Comparison of ENCODE assay signal across 22 cellular contexts in the genomic region with DNA sequence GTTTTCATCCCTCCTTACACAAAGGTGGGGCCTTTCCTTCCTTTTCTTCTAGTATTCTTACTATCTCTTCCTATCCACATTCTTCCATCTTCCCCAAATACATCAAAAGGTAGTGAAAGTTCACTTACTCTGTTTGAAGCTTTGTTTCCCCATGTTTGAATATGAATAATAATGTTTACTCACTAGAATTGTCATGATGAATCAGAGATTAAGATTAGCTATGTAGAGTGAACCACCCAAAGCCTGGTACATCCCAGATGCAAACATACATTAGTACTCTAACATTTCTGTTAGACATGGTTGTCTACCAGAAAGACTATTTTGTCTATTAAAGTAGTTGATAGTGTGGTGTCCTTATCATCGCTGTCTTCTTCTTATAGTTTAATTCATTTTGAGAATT.
DNase-seq lines count a peak whose midpoint lies in the region; ATAC-seq, FAIRE-seq and TF ChIP-seq lines count a peak whose summit lies in the region.
"Had no signal": no experiment of that assay in that cellular context is flagged by ENCODE, and none has a peak within 500 bp of the region (broad histone marks: within the 10 kb centered on the region; RNA-seq: fewer than 3 reads in every experiment).

No MANE protein-coding gene starts in this region.

- BruUV-seq in mammary epithelial cell (replicated peaks; lab: Mats Ljungman, UMichigan) (no TSS peak), PC-3 (replicated peaks; lab: Mats Ljungman, UMichigan) (no TSS peak)

- H3K36me3 Mint-ChIP-seq in T-helper 17 cell (ENCODE audit: low read depth), result no peaks in the 10 kb centered on the region
- H3K36me3 Mint-ChIP-seq: CD14-positive monocyte; CD4-positive, alpha-beta memory T cell had no signal

- H3K4me1 Mint-ChIP-seq in T-helper 17 cell, result no peaks in the 10 kb centered on the region
- H3K4me1 Mint-ChIP-seq: CD14-positive monocyte; CD4-positive, alpha-beta memory T cell; IgD-negative memory B cell had no signal

- no peaks in the 10 kb centered on the region for H3K9me2 ChIP-seq in PC-3 (replicated peaks; ENCODE audit: low read length)

- H3K79me2 ChIP-seq in mammary epithelial cell (ENCODE audit: insufficient read depth, low read length) (no peaks in the 10 kb centered on the region), PC-3 (ENCODE audit: low read length) (no peaks in the 10 kb centered on the region), osteoblast (ENCODE audit: insufficient read depth, low read length) (no peaks in the 10 kb centered on the region)

- no peaks in the 10 kb centered on the region for H3F3A ChIP-seq in PC-3 (ENCODE audit: low read length, unreplicated experiment)

- H3K4me3 ChIP-seq in mammary epithelial cell (replicated peaks in 1 of 3; ENCODE audit: insufficient read depth in 1 of 3, low read depth in 2 of 3, low read length in 3 of 3) (no peak overlapping the region), breast epithelium (no peak overlapping the region), PC-3 (ENCODE audit: low read length) (no peak overlapping the region), bronchial epithelial cell (ENCODE audit: low read depth, low read length) (no peak overlapping the region), osteoblast (ENCODE audit: insufficient read depth, low read length) (no peak overlapping the region)
- H3K4me3 ChIP-seq: BLaER1, GM12878, HAP-1 had no signal

- TF ChIP-seq CTCF in mammary epithelial cell (conservative IDR thresholded peaks at IDR 0.05 in 1 of 2, IDR thresholded peaks at IDR 0.05 in 1 of 2; ENCODE audit: extremely low read depth in 1 of 2, insufficient read depth in 1 of 2, low read depth in 1 of 2, low read length in 2 of 2) (no peak), breast epithelium (IDR thresholded peaks at IDR 0.05) (no peak), PC-3 (conservative IDR thresholded peaks at IDR 0.05; ENCODE audit: low read depth, low read length) (no peak), bronchial epithelial cell (IDR thresholded peaks at IDR 0.05; ENCODE audit: insufficient read depth, low read length, severe bottlenecking) (no peak), osteoblast (IDR thresholded peaks at IDR 0.05; ENCODE audit: extremely low read depth, low read depth, low read length) (no peak)

- CTCF ChIA-PET in mammary epithelial cell (lab: Charles Lee; ENCODE audit: low non-redundant PET) (interaction anchor here (0.7 kb wide), 1 partner anchor 118 kb away, joined by 3 read pairs; no protein-coding TSS in a partner anchor), PC-3 (lab: Charles Lee) (no interaction called here)

- H3K27ac ChIP-seq in mammary epithelial cell (ENCODE audit: insufficient read depth, low read depth, low read length) (no peak overlapping the region), breast epithelium (no peak overlapping the region), PC-3 (ENCODE audit: low read length) (peak overlapping the region; percentile 84), osteoblast (ENCODE audit: low read depth, low read length) (no peak overlapping the region)
- H3K27ac ChIP-seq: 22Rv1, BLaER1, HL-60 had no signal

- H3K27me3 ChIP-seq in mammary epithelial cell (ENCODE audit: insufficient read depth, low read length) (no peaks in the 10 kb centered on the region), breast epithelium (no peaks in the 10 kb centered on the region), PC-3 (ENCODE audit: low read length) (no peaks in the 10 kb centered on the region), bronchial epithelial cell (ENCODE audit: control insufficient read depth, insufficient read depth, low read length) (no peaks in the 10 kb centered on the region), osteoblast (ENCODE audit: insufficient read depth, low read length) (no peaks in the 10 kb centered on the region)
- H3K27me3 ChIP-seq: BLaER1 had no signal

- ATAC-seq in PC-3 (peak; percentile 90), T-helper 17 cell (no peak)
- ATAC-seq: GM12878, HepG2 had no signal

- 94% methylated on average over 1 of the region's 1 CpG for WGBS in mammary epithelial cell (ENCODE audit: low coverage, missing lambda C conversion rate)

- H3K36me3 ChIP-seq in mammary epithelial cell (ENCODE audit: insufficient read depth, low read length) (no peaks in the 10 kb centered on the region), breast epithelium (no peaks in the 10 kb centered on the region), PC-3 (ENCODE audit: low read depth, low read length) (no peaks in the 10 kb centered on the region), bronchial epithelial cell (ENCODE audit: control insufficient read depth, insufficient read depth, low read length) (no peaks in the 10 kb centered on the region), osteoblast (ENCODE audit: insufficient read depth, low read length) (no peaks in the 10 kb centered on the region)
- H3K36me3 ChIP-seq: HAP-1 had no signal

- DNase-seq in mammary epithelial cell (peak; percentile 39), breast epithelium (ENCODE audit: low spot score in 2 of 2) (no peak), PC-3 (no peak), bronchial epithelial cell (ENCODE audit: low read depth) (peak; percentile 86), osteoblast (ENCODE audit: insufficient read length, low spot score, missing footprints) (peak; percentile 49), T-helper 17 cell (no peak), NCI-H1105 treated with DMSO at 0.1 percent for 48 hours (lab: John Stamatoyannopoulos, UW) (no peak)
- no peak for DNase-seq in activated CD4-positive, CD25-positive, alpha-beta regulatory T cell treated with anti-CD3 and anti-CD28 coated beads, Interleukin-2, amount 50 U/mL, for 72 hours
- DNase-seq: CD4-positive, alpha-beta memory T cell; DMS79 treated with DMSO at 0.1 percent for 48 hours; HFFc6; KBM-7 had no signal

- H3K4me3 Mint-ChIP-seq in T-helper 17 cell, result no peak overlapping the region
- H3K4me3 Mint-ChIP-seq: CD14-positive monocyte; CD4-positive, alpha-beta memory T cell; HFFc6; IgD-negative memory B cell had no signal

- in situ Hi-C loops in mammary epithelial cell (cut with MboI; ENCODE audit: low sequenced_read_pairs in 2 of 2), result no loop called here

- no peak for TF ChIP-seq POLR2A in breast epithelium (IDR thresholded peaks at IDR 0.05)

- no peak overlapping the region for H3K27ac Mint-ChIP-seq in T-helper 17 cell
- H3K27ac Mint-ChIP-seq: CD14-positive monocyte; CD4-positive, alpha-beta memory T cell; HFFc6; IgD-negative memory B cell had no signal

- H3K27me3 Mint-ChIP-seq in T-helper 17 cell, result peaks cover 16% of the 10 kb centered on the region
- H3K27me3 Mint-ChIP-seq: IgD-negative memory B cell had no signal

- H2AFZ ChIP-seq in mammary epithelial cell (ENCODE audit: low read depth, low read length), result no peak overlapping the region
- no peak overlapping the region for H2AFZ ChIP-seq in PC-3 (ENCODE audit: low read length)
- H2AFZ ChIP-seq in osteoblast (ENCODE audit: low read length), result no peak overlapping the region

- POLR2A ChIA-PET in PC-3 (lab: Charles Lee; ENCODE audit: unreplicated experiment), result no interaction called here

- no peak overlapping the region for H3K9ac ChIP-seq in mammary epithelial cell (ENCODE audit: insufficient read depth, low read length)
- H3K9ac ChIP-seq in PC-3 (ENCODE audit: low read length), result peak overlapping the region; percentile 6; the same call in 1 of the 2 replicates
- H3K9ac ChIP-seq: BLaER1 had no signal

- H3K4me2 ChIP-seq in mammary epithelial cell (ENCODE audit: insufficient read depth, low read depth, low read length) (no peak overlapping the region), PC-3 (ENCODE audit: low read length) (peak overlapping the region; percentile 49), osteoblast (ENCODE audit: insufficient read depth, low read length) (no peak overlapping the region)
- H3K4me2 ChIP-seq: BLaER1 had no signal

- dilution Hi-C loops in mammary epithelial cell (cut with HindIII; ENCODE audit: low sequenced_read_pairs), result no loop called here

- FAIRE-seq in bronchial epithelial cell (lab: Jason Lieb, UNC), result no peak
- FAIRE-seq: GM12878, GM19239, HepG2, HTR-8/SVneo had no signal

- H3K9me3 ChIP-seq in mammary epithelial cell (replicated peaks; ENCODE audit: insufficient read depth, low read length) (no peaks in the 10 kb centered on the region), breast epithelium (no peaks in the 10 kb centered on the region), PC-3 (ENCODE audit: low read length) (no peaks in the 10 kb centered on the region), osteoblast (ENCODE audit: low read depth, low read length) (no peaks in the 10 kb centered on the region), T-helper 17 cell (ENCODE audit: control insufficient read depth, low read length, poor library complexity, severe bottlenecking) (no peaks in the 10 kb centered on the region)

- H4K20me1 ChIP-seq in mammary epithelial cell (ENCODE audit: insufficient read depth, low read length), result no peaks in the 10 kb centered on the region
- H4K20me1 ChIP-seq in PC-3 (ENCODE audit: low read length), result no peaks in the 10 kb centered on the region
- H4K20me1 ChIP-seq in osteoblast (ENCODE audit: insufficient read depth, low read length), result no peaks in the 10 kb centered on the region
- H4K20me1 ChIP-seq: BLaER1 had no signal

- peaks cover 23% of the 10 kb centered on the region for H3K4me1 ChIP-seq in mammary epithelial cell (ENCODE audit: insufficient read depth, low read length)
- no peaks in the 10 kb centered on the region for H3K4me1 ChIP-seq in breast epithelium
- peaks cover 56% of the 10 kb centered on the region for H3K4me1 ChIP-seq in PC-3 (ENCODE audit: insufficient read depth, low read length)
- H3K4me1 ChIP-seq in osteoblast (ENCODE audit: insufficient read depth, low read length), result no peaks in the 10 kb centered on the region

- intact Hi-C loops in mammary epithelial cell (cut with micrococcal nuclease), result no loop called here
- intact Hi-C loops in breast epithelium (cut with DNase I; ENCODE audit: low total_unique reads), result no loop called here
- intact Hi-C loops in PC-3 (cut with micrococcal nuclease), result loop anchor here (1.0 kb wide), 1 partner anchor 30 kb away; no protein-coding TSS in a partner anchor

Comparison
In these comparisons a context has a peak if more than half of its experiments do, and no peak if none do; other contexts are left out.
1. DNase-seq: peak in mammary epithelial cell (single experiment), bronchial epithelial cell (single experiment) and osteoblast (single experiment); none in breast epithelium (0 of 2), PC-3 (single experiment), T-helper 17 cell (0 of 3), activated CD4-positive, CD25-positive, alpha-beta regulatory T cell treated with anti-CD3 and anti-CD28 coated beads, Interleukin-2, amount 50 U/mL, for 72 hours (single experiment) and NCI-H1105 treated with DMSO at 0.1 percent for 48 hours (single experiment).